9 cellular contexts compared by ENCODE assay signal in the genomic region with DNA sequence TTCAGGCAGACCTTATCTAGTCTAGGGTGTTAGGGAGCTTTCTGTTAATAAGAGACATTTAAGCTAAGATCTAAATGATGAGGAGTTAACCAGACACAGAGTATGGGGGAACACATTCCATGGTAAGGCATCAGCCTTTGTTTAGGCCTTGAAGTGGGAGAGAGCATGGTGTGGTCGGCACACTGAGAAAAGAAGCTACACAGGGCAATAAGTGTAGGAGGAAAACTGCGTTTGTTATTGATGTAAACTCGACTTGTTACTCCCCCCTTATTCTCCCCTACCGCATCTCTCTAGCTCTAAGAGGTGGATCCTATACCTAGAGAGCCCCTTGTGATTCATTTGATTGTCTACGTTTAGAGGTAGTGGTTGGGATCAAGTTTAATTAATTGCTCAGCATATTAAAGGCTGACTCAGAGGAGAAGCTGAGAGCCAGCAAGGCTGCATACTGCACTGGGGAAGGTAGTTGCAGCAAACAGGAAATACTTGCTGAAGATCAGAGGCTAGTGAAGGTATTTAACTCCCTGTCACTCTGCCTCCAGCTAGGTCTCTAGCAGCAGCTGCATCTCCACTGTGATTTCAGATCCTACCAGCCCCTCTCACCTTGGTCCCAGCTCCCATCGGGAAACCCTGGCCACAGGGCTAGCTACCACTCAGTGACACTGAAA.
DNase-seq lines count a peak whose midpoint lies in the region; ATAC-seq lines count a peak whose summit lies in the region.
"Had no signal": no experiment of that assay in that cellular context is flagged by ENCODE, and none has a peak within 500 bp of the region (broad histone marks: within the 10 kb centered on the region; RNA-seq: fewer than 3 reads in every experiment).

No MANE protein-coding gene starts in this region.

- peak; percentile 30 for DNase-seq in DMS53 (lab: John Stamatoyannopoulos, UW)
- no peak for DNase-seq in DMS53 treated with DMSO at 0.1 percent for 48 hours (lab: John Stamatoyannopoulos, UW; ENCODE audit: unreplicated experiment)
- DNase-seq in SW480 (ENCODE audit: low spot score): peak; percentile 16
- DNase-seq in iPS DF 19.7 (ENCODE audit: low read depth, low spot score): peak; percentile 40
- no peak for DNase-seq in stimulated activated naive CD8-positive, alpha-beta T cell treated with anti-CD3 and anti-CD28 coated beads, Interleukin-15, Interleukin-2, amounts not matched to agents 100 U/mL and 50 U/mL, for 24 hours
- DNase-seq in globus pallidus (ENCODE audit: low spot score): no peak
- no peak for DNase-seq in midbrain (lab: John Stamatoyannopoulos, UW)
- DNase-seq: NCI-H1417 treated with DMSO at 0.1 percent for 48 hours had no signal

- peak; percentile 14 for ATAC-seq in stimulated activated naive CD8-positive, alpha-beta T cell treated with anti-CD3 and anti-CD28 coated beads, Interleukin-15, Interleukin-2, amounts not matched to agents 100 U/mL and 50 U/mL, for 24 hours
- ATAC-seq in HG03045 (IDR thresholded peaks at IDR 0.05; ENCODE audit: unreplicated experiment): no peak

Comparison
In these comparisons a context has a peak if more than half of its experiments do, and no peak if none do; other contexts are left out.
1. DNase-seq: peak in DMS53 (single experiment), SW480 (single experiment) and iPS DF 19.7 (single experiment); none in DMS53 treated with DMSO at 0.1 percent for 48 hours (single experiment), stimulated activated naive CD8-positive, alpha-beta T cell treated with anti-CD3 and anti-CD28 coated beads, Interleukin-15, Interleukin-2, amounts not matched to agents 100 U/mL and 50 U/mL, for 24 hours (single experiment), globus pallidus (single experiment) and midbrain (single experiment).